8 cellular contexts compared by ENCODE assay signal in genomic region chr9:4739587-4740372, GRCh38. TPM values are rescaled to one million over a fixed set of nuclear protein-coding genes. Genes with fewer than 3 reads are reported as not detected.
DNase-seq lines count a peak whose midpoint lies in the region; ATAC-seq, FAIRE-seq and TF ChIP-seq lines count a peak whose summit lies in the region.

No MANE protein-coding gene starts in this region.

- H3K4me3 ChIP-seq in CD4-positive, CD25-positive, alpha-beta regulatory T cell (ENCODE audit: low read depth, low read length) = peak overlapping the region; percentile 93
- H3K4me3 ChIP-seq in GM12878 = peak overlapping the region; percentile 92
- peak overlapping the region; percentile 79 to 99 (median 81) for H3K4me3 ChIP-seq in right lobe of liver

- no peak for TF ChIP-seq EP300 in GM12878 (IDR thresholded peaks at IDR 0.05; ENCODE audit: borderline replicate concordance in 1 of 2, control insufficient read depth in 1 of 2, low read depth in 2 of 2, low read length in 2 of 2)

- H3K9ac ChIP-seq in GM12878 (ENCODE audit: control insufficient read depth, insufficient read depth, low read length) = peak overlapping the region; percentile 78

- CTCF ChIA-PET in GM12878 (lab: Yijun Ruan, JAX) = interaction anchor here (0.6 to 2.1 kb wide), 14 partner anchors 10 to 355 kb away, joined by 3 to 14 read pairs (median 4); partner anchors contain the start of genes CDC37L1 and SPATA6L

- SMC1A ChIA-PET in GM12878 (lab: Charles Lee; ENCODE audit: uncharacterized antibody, unreplicated experiment) = interaction anchor here (0.8 to 1.9 kb wide), 10 partner anchors 12 to 247 kb away, joined by 3 to 7 read pairs (median 4); partner anchors contain the start of gene PLPP6

- peak overlapping the region; percentile 58 to 93 (median 93) for H3K27ac Mint-ChIP-seq in CD4-positive, CD25-positive, alpha-beta regulatory T cell
- H3K27ac Mint-ChIP-seq in IgD-negative memory B cell = peak overlapping the region; percentile 83 to 96 (median 84)
- peak overlapping the region; percentile 93 for H3K27ac Mint-ChIP-seq in type B pancreatic cell

- 52% methylated on average over 25 of the region's 25 CpGs for WGBS in GM12878 (ENCODE audit: insufficient coverage, insufficient replicate concordance, low lambda C conversion rate, missing lambda C conversion rate)
- 11% methylated on average over 25 of the region's 25 CpGs for WGBS in right lobe of liver (ENCODE audit: insufficient coverage, low coverage, low lambda C conversion rate, missing lambda C conversion rate)

- peak overlapping the region; percentile 74 for H3K27ac ChIP-seq in CD4-positive, CD25-positive, alpha-beta regulatory T cell (ENCODE audit: insufficient read depth, low read length, poor library complexity, severe bottlenecking)
- H3K27ac ChIP-seq in GM12878 (ENCODE audit: control insufficient read depth, insufficient read depth) = peak overlapping the region; percentile 80
- peak overlapping the region; percentile 92 to 99 (median 94) for H3K27ac ChIP-seq in right lobe of liver

- BruUV-seq in GM12878 (replicated peaks; lab: Mats Ljungman, UMichigan) = TSS peak; percentile 75

- in situ Hi-C loops in GM12878 (cut with MboI) = no loop called here

- no peak for ATAC-seq in CD4-positive, CD25-positive, alpha-beta regulatory T cell (ENCODE audit: low read depth in 2 of 2)
- ATAC-seq in GM12878 = no peak
- peak; percentile 3 to 19 (median 15) for ATAC-seq in right lobe of liver

- no peaks in the 10 kb centered on the region for H3K27me3 Mint-ChIP-seq in CD4-positive, CD25-positive, alpha-beta regulatory T cell
- H3K27me3 Mint-ChIP-seq in IgD-negative memory B cell (no peaks in the 10 kb centered on the region), type B pancreatic cell (peaks cover 2% of the 10 kb centered on the region)

- H3K4me1 Mint-ChIP-seq in CD4-positive, CD25-positive, alpha-beta regulatory T cell = peaks cover 16 to 48% (median 30%) of the 10 kb centered on the region in 4 donors
- H3K4me1 Mint-ChIP-seq in IgD-negative memory B cell (peaks cover 10 to 30% (median 22%) of the 10 kb centered on the region in 3 donors), type B pancreatic cell (ENCODE audit: unreplicated experiment) (peaks cover 14% of the 10 kb centered on the region)

- TF ChIP-seq CTCF in GM12878 (IDR thresholded peaks at IDR 0.05 in 2 of 3, conservative IDR thresholded peaks at IDR 0.05 in 1 of 3; ENCODE audit: control insufficient read depth in 2 of 3, extremely low read depth in 1 of 3, insufficient read depth in 1 of 3, low read depth in 3 of 3, low read length in 3 of 3) (no peak), right lobe of liver (IDR thresholded peaks at IDR 0.05) (no peak), type B pancreatic cell (conservative IDR thresholded peaks at IDR 0.05) (no peak)

- TF ChIP-seq RAD21 in GM12878 (IDR thresholded peaks at IDR 0.05; ENCODE audit: insufficient read depth, low read depth, low read length) = no peak

- DNase-seq in CD4-positive, CD25-positive, alpha-beta regulatory T cell = peak in 2 of 3 donors; percentile 33 to 54
- DNase-seq in GM12878 (ENCODE audit: low read depth, low spot score) (no peak), right lobe of liver (peak in 2 of 3 donors; percentile 49 to 64), type B pancreatic cell (ENCODE audit: extremely low spot score, unreplicated experiment) (no peak), GF-D8 (lab: John Stamatoyannopoulos, UW) (no peak)
- no peak for DNase-seq in activated CD4-positive, alpha-beta T cell treated with anti-CD3 and anti-CD28 coated beads, Interleukin-2, amount 50 U/mL, for 1 hour
- no peak for DNase-seq in stimulated activated CD4-positive, alpha-beta T cell treated with anti-CD3 and anti-CD28 coated beads, Interleukin-12 subunit alpha, Interleukin-12 subunit beta, amount 100 ng/mL, for 4 hours

- no peaks in the 10 kb centered on the region for H3K9me3 Mint-ChIP-seq in CD4-positive, CD25-positive, alpha-beta regulatory T cell
- H3K9me3 Mint-ChIP-seq in IgD-negative memory B cell = no peaks in the 10 kb centered on the region
- peaks cover 4% of the 10 kb centered on the region for H3K9me3 Mint-ChIP-seq in type B pancreatic cell

- peak overlapping the region; percentile 92 to 99 (median 94) for H3K4me3 Mint-ChIP-seq in CD4-positive, CD25-positive, alpha-beta regulatory T cell
- H3K4me3 Mint-ChIP-seq in IgD-negative memory B cell (peak overlapping the region; percentile 93 to 100 (median 96)), type B pancreatic cell (peak overlapping the region; percentile 91)

- H2AFZ ChIP-seq in GM12878 (ENCODE audit: control insufficient read depth, low read depth, low read length) = peak overlapping the region; percentile 85

- RAD21 ChIA-PET in GM12878 (lab: Charles Lee; ENCODE audit: unreplicated experiment) = interaction anchor here (0.6 to 1.9 kb wide), 13 partner anchors 8 to 1874 kb away, joined by 3 to 11 read pairs (median 4); partner anchors contain the start of genes CDC37L1 and SPATA6L

- POLR2A ChIA-PET in GM12878 (lab: Charles Lee) = interaction anchor here (0.6 to 1.4 kb wide), 8 partner anchors 13 to 889 kb away, joined by 3 to 6 read pairs (median 4); partner anchors contain the start of genes RCL1 and SPATA6L

- H3K9me3 ChIP-seq in CD4-positive, CD25-positive, alpha-beta regulatory T cell (ENCODE audit: control insufficient read depth in 2 of 2, low read length in 2 of 2) = no peaks in the 10 kb centered on the region
- H3K9me3 ChIP-seq in GM12878 (replicated peaks; ENCODE audit: control insufficient read depth, insufficient read depth, low read length) (no peaks in the 10 kb centered on the region), right lobe of liver (no peaks in the 10 kb centered on the region)

- H3K79me2 ChIP-seq in GM12878 (ENCODE audit: control insufficient read depth, insufficient read depth, low read length) = peaks cover 55% of the 10 kb centered on the region

- no peaks in the 10 kb centered on the region for H3K36me3 ChIP-seq in CD4-positive, CD25-positive, alpha-beta regulatory T cell (ENCODE audit: control insufficient read depth, insufficient read depth, low read length)
- no peaks in the 10 kb centered on the region for H3K36me3 ChIP-seq in GM12878 (ENCODE audit: control insufficient read depth in 2 of 2, insufficient read depth in 2 of 2, low read length in 1 of 2)
- no peaks in the 10 kb centered on the region for H3K36me3 ChIP-seq in right lobe of liver

- no peak for FAIRE-seq in GM12878 (lab: Jason Lieb, UNC)

- intact Hi-C loops in GM12878 (cut with micrococcal nuclease; ENCODE audit: unreplicated experiment) (loop anchor here (2.0 to 5.0 kb wide), 5 partner anchors 53 to 853 kb away; partner anchors contain the start of genes CDC37L1 and PLGRKT), right lobe of liver (cut with DNase I) (loop anchor here in 1 of 2 donors (10.0 kb wide), 1 partner anchor 75 kb away; the partner anchor contains the start of genes PLPP6 and SPATA6L)

- peaks cover 41% of the 10 kb centered on the region for H3K4me1 ChIP-seq in CD4-positive, CD25-positive, alpha-beta regulatory T cell (ENCODE audit: control insufficient read depth, insufficient read depth, low read length, poor library complexity, severe bottlenecking)
- H3K4me1 ChIP-seq in GM12878 (ENCODE audit: control insufficient read depth, insufficient read depth, low read length) = peaks cover 8% of the 10 kb centered on the region
- H3K4me1 ChIP-seq in right lobe of liver = peaks cover 0 to 15% (median 0%) of the 10 kb centered on the region in 4 donors

- H3K4me2 ChIP-seq in GM12878 (ENCODE audit: control insufficient read depth, insufficient read depth) = peak overlapping the region; percentile 88

- TF ChIP-seq POLR2A in GM12878 (IDR thresholded peaks at IDR 0.05; ENCODE audit: low read depth, low read length) (no peak), right lobe of liver (IDR thresholded peaks at IDR 0.05) (no peak)

- H3K36me3 Mint-ChIP-seq in CD4-positive, CD25-positive, alpha-beta regulatory T cell = no peaks in the 10 kb centered on the region
- H3K36me3 Mint-ChIP-seq in IgD-negative memory B cell (peaks cover 3% of the 10 kb centered on the region), type B pancreatic cell (peaks cover 1% of the 10 kb centered on the region)

- no peaks in the 10 kb centered on the region for H3K27me3 ChIP-seq in CD4-positive, CD25-positive, alpha-beta regulatory T cell (ENCODE audit: control insufficient read depth, insufficient read depth, low read length)
- H3K27me3 ChIP-seq in GM12878 (replicated peaks in 1 of 2; ENCODE audit: control insufficient read depth in 2 of 2, insufficient read depth in 2 of 2, low read length in 1 of 2) (no peaks in the 10 kb centered on the region), right lobe of liver (no peaks in the 10 kb centered on the region)

- no peaks in the 10 kb centered on the region for H4K20me1 ChIP-seq in GM12878 (ENCODE audit: control insufficient read depth, insufficient read depth)

RNA-seq across cellular contexts. Expression of gene AK3, which starts 1.2 kb away (rescaled TPM):
- 21.7 TPM for total RNA-seq in CD4-positive, CD25-positive, alpha-beta regulatory T cell
- 10 to 100 TPM; 38.0 to 47.3 (median 42.5) TPM for polyA plus RNA-seq in CD4-positive, CD25-positive, alpha-beta regulatory T cell
- polyA plus RNA-seq in IgD-negative memory B cell = 25.1 TPM
- total RNA-seq in GM12878 (2013; cell fraction: nucleolus; rRNA removed) = 25.0 and 26.9 TPM in 2 replicates
- total RNA-seq in GM12878 (2014; rRNA removed) = 71.8 and 86.6 TPM in 2 replicates
- total RNA-seq in GM12878 (2014; rRNA removed; fragmentation: Illumina TruSeq; extraction: Trizol) = 34.7 and 38.2 TPM in 2 replicates
- 32.4 and 35.6 TPM in 2 replicates for total RNA-seq in GM12878 (2021)
- polyA plus RNA-seq in GM12878 (2011; ENCODE audit: low read depth) = 13.1 TPM
- polyA plus RNA-seq in GM12878 (2011; rRNA removed) = 44.5 and 69.0 TPM in 2 replicates
- polyA plus RNA-seq in GM12878 (2011; cell fraction: cytosol; rRNA removed) = 16.4 and 19.2 TPM in 2 replicates
- polyA plus RNA-seq in GM12878 (2011; cell fraction: nucleus; rRNA removed) = 17.0 and 19.5 TPM in 2 replicates
- polyA plus RNA-seq in GM12878 (2012) = 29.5 and 34.0 TPM in 2 replicates
- polyA plus RNA-seq in GM12878 (2014; fragmentation: Illumina TruSeq; extraction: Trizol) = 44.2 and 60.1 TPM in 2 replicates
- 10 to 100 TPM; 14.2 to 26.2 TPM for polyA plus RNA-seq in GM12878 (2014; fragmentation: Nextera tagmentation; extraction: Ambion mirVana)
- 43.6 and 54.8 TPM in 2 replicates for polyA plus RNA-seq in GM12878 (2014; rRNA removed)
- 10 to 100 TPM; 50.6 to 52.5 TPM for polyA plus RNA-seq in GM12878 (2016; fragmentation: Nextera tagmentation; extraction: Ambion mirVana)
- 16.2 TPM in 2 replicates for polyA minus RNA-seq in GM12878 (2011; rRNA and poly(A)+ RNA removed)
- polyA minus RNA-seq in GM12878 (2011; cell fraction: cytosol; rRNA and poly(A)+ RNA removed) = 19.2 and 27.1 TPM in 2 replicates
- 18.9 and 33.4 TPM in 2 replicates for polyA minus RNA-seq in GM12878 (2011; cell fraction: nucleus; rRNA and poly(A)+ RNA removed)
- total RNA-seq in right lobe of liver = 100 to 1,000 TPM in 3 of 6 experiments, 10 to 100 TPM in 3; 72.4 to 131 (median 99.5) TPM
- 47.5 and 50.0 TPM in 2 replicates for total RNA-seq in type B pancreatic cell (ENCODE audit: low replicate concordance)

RNA-seq across cellular contexts. Expression of gene RCL1, which starts 53.0 kb away (rescaled TPM):
- 27.9 TPM for total RNA-seq in CD4-positive, CD25-positive, alpha-beta regulatory T cell
- polyA plus RNA-seq in CD4-positive, CD25-positive, alpha-beta regulatory T cell = 10 to 100 TPM; 13.3 to 19.2 (median 14.5) TPM
- 16.0 TPM for polyA plus RNA-seq in IgD-negative memory B cell
- total RNA-seq in GM12878 (2013; cell fraction: nucleolus; rRNA removed) = 51.9 and 58.3 TPM in 2 replicates
- total RNA-seq in GM12878 (2014; rRNA removed) = 42.0 and 44.3 TPM in 2 replicates
- total RNA-seq in GM12878 (2014; rRNA removed; fragmentation: Illumina TruSeq; extraction: Trizol) = 28.1 and 28.7 TPM in 2 replicates
- 32.3 and 33.2 TPM in 2 replicates for total RNA-seq in GM12878 (2021)
- 11.5 TPM for polyA plus RNA-seq in GM12878 (2011; ENCODE audit: low read depth)
- polyA plus RNA-seq in GM12878 (2011; rRNA removed) = 14.1 and 21.1 TPM in 2 replicates
- 22.0 and 26.6 TPM in 2 replicates for polyA plus RNA-seq in GM12878 (2011; cell fraction: cytosol; rRNA removed)
- 34.5 and 44.1 TPM in 2 replicates for polyA plus RNA-seq in GM12878 (2011; cell fraction: nucleus; rRNA removed)
- 15.4 and 17.0 TPM in 2 replicates for polyA plus RNA-seq in GM12878 (2012)
- 38.0 and 45.2 TPM in 2 replicates for polyA plus RNA-seq in GM12878 (2014; fragmentation: Illumina TruSeq; extraction: Trizol)
- 10 to 100 TPM; 21.1 to 28.6 TPM for polyA plus RNA-seq in GM12878 (2014; fragmentation: Nextera tagmentation; extraction: Ambion mirVana)
- 27.5 and 29.8 TPM in 2 replicates for polyA plus RNA-seq in GM12878 (2014; rRNA removed)
- polyA plus RNA-seq in GM12878 (2016; fragmentation: Nextera tagmentation; extraction: Ambion mirVana) = 10 to 100 TPM; 43.4 to 46.8 TPM
- polyA minus RNA-seq in GM12878 (2011; rRNA and poly(A)+ RNA removed) = 23.5 and 29.4 TPM in 2 replicates
- 12.0 and 13.6 TPM in 2 replicates for polyA minus RNA-seq in GM12878 (2011; cell fraction: cytosol; rRNA and poly(A)+ RNA removed)
- polyA minus RNA-seq in GM12878 (2011; cell fraction: nucleus; rRNA and poly(A)+ RNA removed) = 30.5 and 40.9 TPM in 2 replicates
- total RNA-seq in right lobe of liver = 100 to 1,000 TPM in 1 of 6 experiments, 10 to 100 TPM in 5; 20.2 to 108 (median 63.4) TPM
- total RNA-seq in type B pancreatic cell (ENCODE audit: low replicate concordance) = 12.9 and 15.6 TPM in 2 replicates

Comparison
In these comparisons a context has a peak if more than half of its experiments do, and no peak if none do; other contexts are left out.
1. ATAC-seq: peak in right lobe of liver (4 of 4); none in CD4-positive, CD25-positive, alpha-beta regulatory T cell (0 of 2) and GM12878 (single experiment).
2. DNase-seq: peak in CD4-positive, CD25-positive, alpha-beta regulatory T cell (2 of 3) and right lobe of liver (2 of 3); none in GM12878 (single experiment), type B pancreatic cell (single experiment), activated CD4-positive, alpha-beta T cell treated with anti-CD3 and anti-CD28 coated beads, Interleukin-2, amount 50 U/mL, for 1 hour (single experiment), stimulated activated CD4-positive, alpha-beta T cell treated with anti-CD3 and anti-CD28 coated beads, Interleukin-12 subunit alpha, Interleukin-12 subunit beta, amount 100 ng/mL, for 4 hours (single experiment) and GF-D8 (single experiment).
3. Peak in every context shown above with its lines, with median percentiles within 50 percentile points of each other: H3K27ac ChIP-seq, H3K4me3 ChIP-seq, H3K27ac Mint-ChIP-seq and H3K4me3 Mint-ChIP-seq.